ENCODE assay signal across 1 cellular context in the genomic region with DNA sequence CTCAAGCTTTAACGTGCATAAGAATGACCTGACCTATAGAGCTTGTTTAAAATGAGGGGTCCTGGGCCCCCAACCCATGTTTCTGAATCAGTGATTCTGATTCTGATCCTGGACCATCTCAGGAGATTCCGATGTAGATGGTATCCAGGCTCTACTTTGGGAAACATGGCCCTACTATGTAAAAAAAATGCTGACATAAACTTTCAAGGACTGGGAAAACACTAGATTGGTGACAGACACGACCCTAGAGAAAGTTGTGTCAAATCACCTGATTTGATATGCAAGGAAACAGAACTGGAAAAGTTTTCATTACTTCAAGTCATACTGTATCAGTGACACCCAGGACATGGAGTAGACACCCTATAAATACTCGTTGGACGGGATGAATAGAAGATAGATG.
TF ChIP-seq lines count a peak whose summit lies in the region.

No MANE protein-coding gene starts in this region.

TF ChIP-seq in GM23338, 12 proteins besides CTCF, POLR2A, EP300 and RAD21 (continued from another document):
- TF ChIP-seq, protein P1, sequence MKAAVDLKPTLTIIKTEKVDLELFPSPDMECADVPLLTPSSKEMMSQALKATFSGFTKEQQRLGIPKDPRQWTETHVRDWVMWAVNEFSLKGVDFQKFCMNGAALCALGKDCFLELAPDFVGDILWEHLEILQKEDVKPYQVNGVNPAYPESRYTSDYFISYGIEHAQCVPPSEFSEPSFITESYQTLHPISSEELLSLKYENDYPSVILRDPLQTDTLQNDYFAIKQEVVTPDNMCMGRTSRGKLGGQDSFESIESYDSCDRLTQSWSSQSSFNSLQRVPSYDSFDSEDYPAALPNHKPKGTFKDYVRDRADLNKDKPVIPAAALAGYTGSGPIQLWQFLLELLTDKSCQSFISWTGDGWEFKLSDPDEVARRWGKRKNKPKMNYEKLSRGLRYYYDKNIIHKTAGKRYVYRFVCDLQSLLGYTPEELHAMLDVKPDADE (IDR thresholded peaks at IDR 0.05): no peak
- TF ChIP-seq EZH2phosphoT487 (IDR thresholded peaks at IDR 0.05; ENCODE audit: unreplicated experiment): no peak
